ENCODE assay signal across 1 cellular context in the genomic region with DNA sequence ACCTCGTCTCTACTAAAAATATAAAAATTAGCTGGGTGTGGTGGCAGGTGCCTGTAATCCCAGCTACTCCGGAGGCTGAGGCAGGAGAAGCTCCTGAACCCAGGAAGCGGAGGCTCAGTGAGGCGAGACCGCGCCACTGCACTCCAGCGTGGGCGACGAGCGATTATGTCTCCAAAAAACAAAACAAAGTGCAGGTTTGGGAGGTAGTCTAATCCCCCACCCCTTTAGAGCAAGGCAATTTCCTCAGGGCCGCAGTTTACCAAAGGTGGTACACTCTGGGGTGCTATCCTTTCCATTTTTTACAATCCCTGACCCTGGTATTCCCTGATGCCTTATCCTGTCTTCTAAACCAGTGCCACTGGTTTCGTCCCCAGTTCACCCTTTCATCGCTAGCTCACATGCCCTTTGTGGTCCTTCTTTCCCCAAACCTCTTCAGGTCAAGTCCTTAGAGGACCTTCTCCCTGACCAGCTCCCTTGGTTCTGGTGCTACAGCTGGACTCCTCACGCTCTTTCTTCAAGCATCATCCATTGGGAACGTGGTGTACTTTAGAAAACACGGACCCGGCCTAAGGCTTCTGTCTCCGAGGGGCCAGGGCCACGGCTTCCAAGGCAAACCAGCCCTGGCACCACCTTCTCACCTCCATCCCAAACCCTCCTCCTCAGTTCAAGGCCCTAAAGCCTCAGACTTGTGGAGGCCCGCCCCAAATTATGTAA.
TF ChIP-seq lines count a peak whose summit lies in the region.

No MANE protein-coding gene starts in this region.

TF ChIP-seq in H1, 55 proteins besides CTCF, POLR2A, EP300 and RAD21:
- no peak for TF ChIP-seq BRCA1 (IDR thresholded peaks at IDR 0.05; ENCODE audit: low read depth, low read length)
- no peak for TF ChIP-seq CTBP2 (IDR thresholded peaks at IDR 0.05; ENCODE audit: borderline replicate concordance, insufficient read depth, insufficient read length, low read length)
- TF ChIP-seq KDM1A (IDR thresholded peaks at IDR 0.05; ENCODE audit: borderline replicate concordance, low read length) = no peak
- TF ChIP-seq BCL11A (IDR thresholded peaks at IDR 0.05; ENCODE audit: low read depth in 2 of 2, low read length in 2 of 2) = no peak
- TF ChIP-seq NRF1 (IDR thresholded peaks at IDR 0.05; ENCODE audit: low read depth, low read length) = no peak
- TF ChIP-seq SAP30 (IDR thresholded peaks at IDR 0.05; ENCODE audit: insufficient read depth, insufficient replicate concordance, low read length) = no peak
- no peak for TF ChIP-seq TBP (IDR thresholded peaks at IDR 0.05; ENCODE audit: low read depth, low read length)
- no peak for TF ChIP-seq JUND (IDR thresholded peaks at IDR 0.05; ENCODE audit: low read length)
- no peak for TF ChIP-seq HDAC6 (IDR thresholded peaks at IDR 0.05; ENCODE audit: low read depth, low read length)
- no peak for TF ChIP-seq JUN (IDR thresholded peaks at IDR 0.05; ENCODE audit: low read depth, low read length)
- no peak for TF ChIP-seq SIN3A (conservative IDR thresholded peaks at IDR 0.05 in 1 of 2, IDR thresholded peaks at IDR 0.05 in 1 of 2; ENCODE audit: low read depth in 1 of 2, low read length in 2 of 2)
- TF ChIP-seq ZNF274 (IDR thresholded peaks at IDR 0.05; ENCODE audit: borderline replicate concordance, extremely low read depth, low read length) = no peak
- no peak for TF ChIP-seq NANOG (IDR thresholded peaks at IDR 0.05; ENCODE audit: insufficient read depth, low read depth, low read length, poor library complexity, severe bottlenecking)
- TF ChIP-seq BACH1 (IDR thresholded peaks at IDR 0.05; ENCODE audit: low read length) = no peak
- TF ChIP-seq SP1 (IDR thresholded peaks at IDR 0.05; ENCODE audit: low read depth, low read length) = no peak
- no peak for TF ChIP-seq TCF12 (IDR thresholded peaks at IDR 0.05; ENCODE audit: low read depth, low read length)
- no peak for TF ChIP-seq CBX5 (IDR thresholded peaks at IDR 0.05; ENCODE audit: low read depth, low read length)
